16 cellular contexts compared by ENCODE assay signal in genomic region chr6:148548749-148549140, GRCh38.
DNase-seq lines count a peak whose midpoint lies in the region; ATAC-seq and TF ChIP-seq lines count a peak whose summit lies in the region.
"Had no signal": no experiment of that assay in that cellular context is flagged by ENCODE, and none has a peak within 500 bp of the region (broad histone marks: within the 10 kb centered on the region; RNA-seq: fewer than 3 reads in every experiment).

No MANE protein-coding gene starts in this region.

- WGBS in SK-N-SH (ENCODE audit: low lambda C conversion rate) = 65% methylated on average over 4 of the region's 4 CpGs
- 75 to 88% (median 82%) methylated on average over 4 of the region's 4 CpGs for WGBS in stomach, 5 donors

- ATAC-seq in sciatic nerve = peak; percentile 10

- no peaks in the 10 kb centered on the region for H3K27me3 ChIP-seq in SK-N-SH (ENCODE audit: insufficient read depth)
- H3K27me3 ChIP-seq in dorsolateral prefrontal cortex = no peaks in the 10 kb centered on the region
- H3K27me3 ChIP-seq in stomach = no peaks in the 10 kb centered on the region
- H3K27me3 ChIP-seq: BLaER1 treated with 17β-estradiol and CSF1 and Interleukin-3, amounts not matched to agents 10 nM and 100 nM had no signal

- TF ChIP-seq RAD21 in SK-N-SH (IDR thresholded peaks at IDR 0.05; ENCODE audit: low read length) = no peak

- intact Hi-C loops in dorsolateral prefrontal cortex (cut with DNase I) = no loop called here
- intact Hi-C loops in sciatic nerve (cut with DNase I) = no loop called here
- intact Hi-C loops in stomach (cut with DNase I; ENCODE audit: low total_unique reads) = no loop called here

- no peaks in the 10 kb centered on the region for H3K9me3 ChIP-seq in SK-N-SH
- no peaks in the 10 kb centered on the region for H3K9me3 ChIP-seq in stomach
- H3K9me3 ChIP-seq: Caco-2 had no signal

- H3K9ac ChIP-seq in SK-N-SH = peak overlapping the region; percentile 43; the same call in 1 of the 2 replicates
- H3K9ac ChIP-seq: BLaER1 treated with 17β-estradiol and CSF1 and Interleukin-3, amounts not matched to agents 10 nM and 100 nM had no signal

- peaks cover 3 to 4% of the 10 kb centered on the region in 2 experiments; a peak in 2 of 4 replicates for H3K4me1 ChIP-seq in SK-N-SH (ENCODE audit: control insufficient read depth in 1 of 2, insufficient read depth in 2 of 2, low read depth in 1 of 2, low read length in 1 of 2)
- peaks cover 0 to 7% (median 0%) of the 10 kb centered on the region in 4 donors for H3K4me1 ChIP-seq in stomach
- H3K4me1 ChIP-seq: Caco-2 had no signal

- peaks cover 33 to 86% of the 10 kb centered on the region in 2 experiments for H3K36me3 ChIP-seq in SK-N-SH (replicated peaks in 1 of 2; ENCODE audit: control insufficient read depth in 1 of 2, insufficient read depth in 2 of 2, low read length in 1 of 2)
- H3K36me3 ChIP-seq in stomach = peaks cover 24 to 62% (median 60%) of the 10 kb centered on the region in 4 donors

- no peaks in the 10 kb centered on the region for H4K20me1 ChIP-seq in SK-N-SH (ENCODE audit: insufficient read depth)
- H4K20me1 ChIP-seq: BLaER1 treated with 17β-estradiol and CSF1 and Interleukin-3, amounts not matched to agents 10 nM and 100 nM had no signal

- peak overlapping the region; percentile 52; the same call in 1 of the 2 replicates for H3K4me2 ChIP-seq in SK-N-SH
- H3K4me2 ChIP-seq: BLaER1 treated with 17β-estradiol and CSF1 and Interleukin-3, amounts not matched to agents 10 nM and 100 nM had no signal

- H3K27ac ChIP-seq in SK-N-SH (ENCODE audit: low read depth in 2 of 2, low read length in 1 of 2) (peak overlapping the region in 1 of 2 experiments; percentile 80; a peak in 2 of 4 replicates), dorsolateral prefrontal cortex (peak overlapping the region; percentile 66 to 94 (median 84)), stomach (no peak overlapping the region)
- H3K27ac ChIP-seq: BLaER1 treated with 17β-estradiol and CSF1 and Interleukin-3, amounts not matched to agents 10 nM and 100 nM; SK-N-MC had no signal

- TF ChIP-seq CTCF in HFFc6 (IDR thresholded peaks at IDR 0.05) (no peak), SK-N-SH (IDR thresholded peaks at IDR 0.05) (no peak), dorsolateral prefrontal cortex (IDR thresholded peaks at IDR 0.05 in 54 of 56, conservative IDR thresholded peaks at IDR 0.05 in 2 of 56; ENCODE audit: low read depth in 1 of 56, partially characterized antibody in 56 of 56) (peak in 2 of 56 donors; percentile 7), stomach (IDR thresholded peaks at IDR 0.05) (no peak)

- POLR2A ChIA-PET in SK-N-SH (lab: Yijun Ruan, JAX) = no interaction called here

- CTCF ChIA-PET in SK-N-SH (lab: Yijun Ruan, JAX) = interaction anchor here (0.9 kb wide), 1 partner anchor 12 kb away, joined by 5 read pairs; no protein-coding TSS in a partner anchor

- H3K4me3 ChIP-seq in SK-N-SH (ENCODE audit: low read depth in 2 of 2, low read length in 1 of 2) = no peak overlapping the region
- no peak overlapping the region for H3K4me3 ChIP-seq in dorsolateral prefrontal cortex
- H3K4me3 ChIP-seq in stomach = no peak overlapping the region
- H3K4me3 ChIP-seq: BLaER1 treated with 17β-estradiol and CSF1 and Interleukin-3, amounts not matched to agents 10 nM and 100 nM; SK-N-MC had no signal

- no peaks in the 10 kb centered on the region for H3K9me2 ChIP-seq in SK-N-SH

- peaks cover 13% of the 10 kb centered on the region; the same call in 1 of the 2 replicates for H3K79me2 ChIP-seq in SK-N-SH (ENCODE audit: insufficient read depth)

- H2AFZ ChIP-seq in SK-N-SH (ENCODE audit: low read depth) = no peak overlapping the region

- H3K36me3 Mint-ChIP-seq in HFFc6 (ENCODE audit: low read depth) = peaks cover 63% of the 10 kb centered on the region

- peak overlapping the region; percentile 94 for H3K27ac Mint-ChIP-seq in HFFc6
- H3K27ac Mint-ChIP-seq: CD4-positive, alpha-beta memory T cell had no signal

- DNase-seq in HFFc6 (no peak), SK-N-SH (no peak), dorsolateral prefrontal cortex (no peak), sciatic nerve (ENCODE audit: low spot score) (no peak), amygdala (lab: John Stamatoyannopoulos, UW) (no peak), globus pallidus (ENCODE audit: low spot score) (no peak), stomach (no peak)
- DNase-seq: Caco-2; CD4-positive, alpha-beta memory T cell; Kasumi-1; NCI-H1417; NCI-H187; NCI-H526 treated with DMSO at 0.1 percent for 48 hours; SHP77 treated with DMSO at 0.1 percent for 48 hours had no signal

- no peak for TF ChIP-seq EP300 in SK-N-SH (IDR thresholded peaks at IDR 0.05; ENCODE audit: borderline replicate concordance in 1 of 2, low read depth in 1 of 2, low read length in 1 of 2)
- no peak for TF ChIP-seq EP300 in stomach (IDR thresholded peaks at IDR 0.05)

- TF ChIP-seq POLR2A in stomach (IDR thresholded peaks at IDR 0.05) = no peak

- peaks cover 7% of the 10 kb centered on the region for H3K9me3 Mint-ChIP-seq in HFFc6

- H3K4me1 Mint-ChIP-seq in HFFc6 (ENCODE audit: low read depth) = peaks cover 34% of the 10 kb centered on the region
- H3K4me1 Mint-ChIP-seq: CD4-positive, alpha-beta memory T cell had no signal

- H3K4me3 Mint-ChIP-seq in HFFc6 = peak overlapping the region; percentile 78
- H3K4me3 Mint-ChIP-seq: CD4-positive, alpha-beta memory T cell had no signal

- H3F3A ChIP-seq in SK-N-SH (replicated peaks; ENCODE audit: insufficient read depth) = peaks cover 39% of the 10 kb centered on the region

- no peaks in the 10 kb centered on the region; the same call in none of the 2 replicates for H3K27me3 Mint-ChIP-seq in HFFc6 (ENCODE audit: insufficient read depth)

TF ChIP-seq in SK-N-SH, 30 proteins besides CTCF, POLR2A, EP300 and RAD21:
- TF ChIP-seq CHD2 (IDR thresholded peaks at IDR 0.05; ENCODE audit: low read length, partially characterized antibody) = no peak
- TF ChIP-seq RXRA (IDR thresholded peaks at IDR 0.05; ENCODE audit: borderline replicate concordance, low read depth) = no peak
- TF ChIP-seq GATA2 (CRISPR knock-in tag; IDR thresholded peaks at IDR 0.05) = no peak
- no peak for TF ChIP-seq SMC3 (IDR thresholded peaks at IDR 0.05; ENCODE audit: low read depth, low read length)
- no peak for TF ChIP-seq FOXJ3 (CRISPR knock-in tag; IDR thresholded peaks at IDR 0.05)
- no peak for TF ChIP-seq TCF12 (IDR thresholded peaks at IDR 0.05)
- no peak for TF ChIP-seq ZBTB33 (IDR thresholded peaks at IDR 0.05; ENCODE audit: borderline replicate concordance, low read depth)
- TF ChIP-seq TEAD4 (IDR thresholded peaks at IDR 0.05; ENCODE audit: borderline replicate concordance, insufficient read depth) = no peak
- no peak for TF ChIP-seq MEF2A (IDR thresholded peaks at IDR 0.05; ENCODE audit: borderline replicate concordance, low read depth)
- TF ChIP-seq, protein P1, sequence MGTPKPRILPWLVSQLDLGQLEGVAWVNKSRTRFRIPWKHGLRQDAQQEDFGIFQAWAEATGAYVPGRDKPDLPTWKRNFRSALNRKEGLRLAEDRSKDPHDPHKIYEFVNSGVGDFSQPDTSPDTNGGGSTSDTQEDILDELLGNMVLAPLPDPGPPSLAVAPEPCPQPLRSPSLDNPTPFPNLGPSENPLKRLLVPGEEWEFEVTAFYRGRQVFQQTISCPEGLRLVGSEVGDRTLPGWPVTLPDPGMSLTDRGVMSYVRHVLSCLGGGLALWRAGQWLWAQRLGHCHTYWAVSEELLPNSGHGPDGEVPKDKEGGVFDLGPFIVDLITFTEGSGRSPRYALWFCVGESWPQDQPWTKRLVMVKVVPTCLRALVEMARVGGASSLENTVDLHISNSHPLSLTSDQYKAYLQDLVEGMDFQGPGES (IDR thresholded peaks at IDR 0.05; ENCODE audit: low read depth, low read length) = no peak

Comparison
In these comparisons a context has a peak if more than half of its experiments do, and no peak if none do; other contexts are left out.
1. H3K27ac ChIP-seq: peak in dorsolateral prefrontal cortex (59 of 59); none in stomach (0 of 5).